13 cellular contexts compared by ENCODE assay signal in genomic region chr10:117449636-117450035, GRCh38.
DNase-seq lines count a peak whose midpoint lies in the region; ATAC-seq and TF ChIP-seq lines count a peak whose summit lies in the region.
"Had no signal": no experiment of that assay in that cellular context is flagged by ENCODE, and none has a peak within 500 bp of the region (broad histone marks: within the 10 kb centered on the region; RNA-seq: fewer than 3 reads in every experiment).

No MANE protein-coding gene starts in this region.

- DNase-seq in AG09319 (ENCODE audit: extremely low read depth, low read depth) (no peak), HuH-7 (ENCODE audit: low spot score) (peak; percentile 59), astrocyte of the spinal cord (ENCODE audit: low read depth, low spot score) (no peak), left lobe of liver (ENCODE audit: low spot score) (no peak), GM13976 (ENCODE audit: low spot score) (no peak), NCI-H82 treated with DMSO at 0.1 percent for 48 hours (lab: John Stamatoyannopoulos, UW; ENCODE audit: unreplicated experiment) (no peak), NCI-H2081 (lab: John Stamatoyannopoulos, UW) (no peak)
- no peak for DNase-seq in CD4-positive, alpha-beta T cell
- DNase-seq: pancreas had no signal

- peak; percentile 45 for ATAC-seq in left lobe of liver
- no peak for ATAC-seq in CD4-positive, alpha-beta T cell (ENCODE audit: poor library complexity)
- ATAC-seq: esophagus mucosa had no signal

- peaks cover 17% of the 10 kb centered on the region for H3K9me3 Mint-ChIP-seq in CD4-positive, alpha-beta T cell

- H3K9me3 ChIP-seq in CD4-positive, alpha-beta T cell (ENCODE audit: control insufficient read depth, low read length), result peaks cover 12% of the 10 kb centered on the region
- H3K9me3 ChIP-seq: pancreas had no signal

- POLR2A ChIA-PET in CD4-positive, alpha-beta T cell (lab: Charles Lee), result no interaction called here

- H3K4me3 Mint-ChIP-seq in CD4-positive, alpha-beta T cell, result no peak overlapping the region
- H3K4me3 Mint-ChIP-seq: B cell, mesothelial cell of epicardium had no signal

- H3K27ac Mint-ChIP-seq in CD4-positive, alpha-beta T cell, result no peak overlapping the region
- H3K27ac Mint-ChIP-seq: B cell, mesothelial cell of epicardium had no signal

- in situ Hi-C loops in astrocyte of the spinal cord (cut with HindIII; ENCODE audit: low sequenced_read_pairs) (no loop called here), GM13976 (cut with MboI; ENCODE audit: low sequenced_read_pairs, unreplicated experiment) (no loop called here)

- no peaks in the 10 kb centered on the region for H3K27me3 ChIP-seq in CD4-positive, alpha-beta T cell (ENCODE audit: control insufficient read depth, insufficient read depth, low read length)
- H3K27me3 ChIP-seq: pancreas, Peyer's patch had no signal

- peaks cover 35% of the 10 kb centered on the region for H3K27me3 Mint-ChIP-seq in CD4-positive, alpha-beta T cell

- H3K4me3 ChIP-seq in astrocyte of the spinal cord (ENCODE audit: low read depth, low read length), result no peak overlapping the region
- H3K4me3 ChIP-seq: pancreas, Peyer's patch had no signal

- no peak overlapping the region for H3K27ac ChIP-seq in CD4-positive, alpha-beta T cell (ENCODE audit: low read depth, low read length)
- H3K27ac ChIP-seq: Peyer's patch had no signal

- TF ChIP-seq CTCF in AG09319 (IDR thresholded peaks at IDR 0.05; ENCODE audit: low read depth, low read length) (peak; percentile 10), astrocyte of the spinal cord (IDR thresholded peaks at IDR 0.05; ENCODE audit: low read depth, low read length) (peak; percentile 39), GM13976 (IDR thresholded peaks at IDR 0.05; ENCODE audit: borderline replicate concordance, control extremely low read depth, extremely low read depth, insufficient read depth, missing control alignments) (no peak)
- no peak for TF ChIP-seq CTCF in CD4-positive, alpha-beta T cell (IDR thresholded peaks at IDR 0.05)

- no peaks in the 10 kb centered on the region for H3K36me3 Mint-ChIP-seq in CD4-positive, alpha-beta T cell (ENCODE audit: low read depth)
- H3K36me3 Mint-ChIP-seq: mesothelial cell of epicardium had no signal

- CTCF ChIA-PET in CD4-positive, alpha-beta T cell (lab: Charles Lee), result no interaction called here

- no peaks in the 10 kb centered on the region for H3K4me1 Mint-ChIP-seq in CD4-positive, alpha-beta T cell (ENCODE audit: low read depth)
- H3K4me1 Mint-ChIP-seq: B cell, mesothelial cell of epicardium had no signal

- intact Hi-C loops in CD4-positive, alpha-beta T cell (cut with DNase I, micrococcal nuclease), result no loop called here

Comparison
In these comparisons a context has a peak if more than half of its experiments do, and no peak if none do; other contexts are left out.
1. CTCF ChIP-seq: peak in AG09319 (single experiment) and astrocyte of the spinal cord (single experiment); none in GM13976 (single experiment) and CD4-positive, alpha-beta T cell (single experiment).